In genomic region chr12:64110864-64111263, GRCh38 we compare ENCODE assay signal across 32 cellular contexts.
"Had no signal": no experiment of that assay in that cellular context is flagged by ENCODE, and none has a peak within 500 bp of the region (broad histone marks: within the 10 kb centered on the region; RNA-seq: fewer than 3 reads in every experiment).

No MANE protein-coding gene starts in this region.

- H3K9me3 Mint-ChIP-seq: activated naive CD4-positive, alpha-beta T cell treated with anti-CD3 and anti-CD28 coated beads for 36 hours; activated T-helper 1 cell treated with anti-CD3 and anti-CD28 coated beads, Interleukin-12 subunit alpha, Interleukin-12 subunit beta, Interleukin-2, Interleukin-4 antibody, amounts not matched to agents 30 ng/mL and 10 ng/mL and 1 ng/mL, durations not matched to agents 14 hours and 24 hours and 36 hours; T-helper 2 cell treated with Interferon-gamma antibody and Interleukin-4, amounts not matched to agents 5 μg/mL and 100 μg/mL, for 36 hours; type B pancreatic cell had no signal

- H2AFZ ChIP-seq: neural progenitor cell had no signal

- H3K4me1 Mint-ChIP-seq: activated naive CD8-positive, alpha-beta T cell treated with anti-CD3 and anti-CD28 coated beads for 36 hours; naive thymus-derived CD8-positive, alpha-beta T cell had no signal

- H3K4me1 ChIP-seq: esophagus squamous epithelium, heart right ventricle, left lung, lower lobe of right lung, neural progenitor cell, spleen had no signal

- FAIRE-seq: colon, endometrium had no signal

- H3K9me3 ChIP-seq: esophagus squamous epithelium, heart right ventricle, left lung, lower lobe of right lung, spleen had no signal

- H3K4me3 ChIP-seq: esophagus squamous epithelium, heart right ventricle, left lung, lower lobe of right lung, neural progenitor cell, spleen had no signal

- H3K9ac ChIP-seq: neural progenitor cell had no signal

- H3K36me3 ChIP-seq: neural progenitor cell had no signal

- H3K27ac ChIP-seq: epithelial cell of prostate, esophagus squamous epithelium, heart right ventricle, left lung, lower lobe of right lung, neural progenitor cell, spleen, VCaP had no signal

- H3K4me3 Mint-ChIP-seq: activated naive CD4-positive, alpha-beta T cell treated with anti-CD3 and anti-CD28 coated beads for 36 hours; activated naive CD8-positive, alpha-beta T cell treated with anti-CD3 and anti-CD28 coated beads for 36 hours; activated T-helper 1 cell treated with anti-CD3 and anti-CD28 coated beads, Interleukin-12 subunit alpha, Interleukin-12 subunit beta, Interleukin-2, Interleukin-4 antibody, amounts not matched to agents 30 ng/mL and 10 ng/mL and 1 ng/mL, durations not matched to agents 14 hours and 24 hours and 36 hours; naive thymus-derived CD8-positive, alpha-beta T cell; neural progenitor cell; T-helper 2 cell treated with Interferon-gamma antibody and Interleukin-4, amounts not matched to agents 5 μg/mL and 100 μg/mL, for 36 hours; type B pancreatic cell had no signal

- H3K36me3 Mint-ChIP-seq: activated naive CD8-positive, alpha-beta T cell treated with anti-CD3 and anti-CD28 coated beads for 36 hours had no signal

- H3K27ac Mint-ChIP-seq: activated naive CD4-positive, alpha-beta T cell treated with anti-CD3 and anti-CD28 coated beads for 36 hours; activated naive CD8-positive, alpha-beta T cell treated with anti-CD3 and anti-CD28 coated beads for 36 hours; activated T-helper 1 cell treated with anti-CD3 and anti-CD28 coated beads, Interleukin-12 subunit alpha, Interleukin-12 subunit beta, Interleukin-2, Interleukin-4 antibody, amounts not matched to agents 30 ng/mL and 10 ng/mL and 1 ng/mL, durations not matched to agents 14 hours and 24 hours and 36 hours; naive thymus-derived CD8-positive, alpha-beta T cell; neural progenitor cell; T-helper 2 cell treated with Interferon-gamma antibody and Interleukin-4, amounts not matched to agents 5 μg/mL and 100 μg/mL, for 36 hours; type B pancreatic cell had no signal

- ATAC-seq: activated CD4-positive, CD25-positive, alpha-beta regulatory T cell treated with anti-CD3 and anti-CD28 coated beads, Interleukin-2, amount 50 U/mL, for 24 hours; heart right ventricle; left lung; lower lobe of right lung; naive thymus-derived CD8-positive, alpha-beta T cell; right cardiac atrium; stimulated activated naive CD8-positive, alpha-beta T cell treated with anti-CD3 and anti-CD28 coated beads, Interleukin-15, Interleukin-2, amounts not matched to agents 100 U/mL and 50 U/mL, for 24 hours had no signal

- H3K27me3 Mint-ChIP-seq: type B pancreatic cell had no signal

- H3K27me3 ChIP-seq: esophagus squamous epithelium, heart right ventricle, left lung, neural progenitor cell, spleen had no signal

- DNase-seq: activated CD4-positive, alpha-beta T cell treated with anti-CD3 and anti-CD28 coated beads for 48 hours; activated CD4-positive, alpha-beta T cell treated with anti-CD3 and anti-CD28 coated beads, Interleukin-2, amount 50 U/mL, for 48 hours; activated CD8-positive, alpha-beta memory T cell treated with anti-CD3 and anti-CD28 coated beads, Interleukin-2, amount 50 U/mL, for 4 hours; activated effector memory CD4-positive, alpha-beta T cell treated with anti-CD3 and anti-CD28 coated beads, Interleukin-2, amount 50 U/mL, for 16 hours; activated naive CD4-positive, alpha-beta T cell treated with anti-CD3 and anti-CD28 coated beads for 36 hours; activated naive CD8-positive, alpha-beta T cell treated with anti-CD3 and anti-CD28 coated beads for 36 hours; activated T-cell treated with anti-CD3 and anti-CD28 coated beads, Interleukin-2, amount 50 U/mL, for 1 hour; amniotic stem cell; central memory CD4-positive, alpha-beta T cell; dermis blood vessel endothelial cell; effector CD4-positive, alpha-beta T cell; esophagus squamous epithelium; foreskin melanocyte; heart right ventricle; left lung; lower lobe of right lung; mesenchymal stem cell; naive thymus-derived CD8-positive, alpha-beta T cell; occipital lobe; right cardiac atrium; spleen; stimulated activated naive CD8-positive, alpha-beta T cell treated with anti-CD3 and anti-CD28 coated beads, Interleukin-15, Interleukin-2, amounts not matched to agents 100 U/mL and 50 U/mL, for 24 hours; T-helper 1 cell had no signal

- H3K4me2 ChIP-seq: neural progenitor cell had no signal
